Comparison of ENCODE assay signal across 18 cellular contexts in genomic region chr19:11995174-11995573, GRCh38. TPM values are rescaled to one million over a fixed set of nuclear protein-coding genes. Genes with fewer than 3 reads are reported as not detected.
DNase-seq lines count a peak whose midpoint lies in the region; ATAC-seq and TF ChIP-seq lines count a peak whose summit lies in the region.
"Had no signal": no experiment of that assay in that cellular context is flagged by ENCODE, and none has a peak within 500 bp of the region (broad histone marks: within the 10 kb centered on the region; RNA-seq: fewer than 3 reads in every experiment).

No MANE protein-coding gene starts in this region.

- no peaks in the 10 kb centered on the region for H3K9me3 ChIP-seq in psoas muscle
- H3K9me3 ChIP-seq: pancreas had no signal

- H3K4me3 ChIP-seq in NB4 (ENCODE audit: low read depth, low read length), result no peak overlapping the region
- no peak overlapping the region for H3K4me3 ChIP-seq in choroid plexus epithelial cell (ENCODE audit: low read depth, low read length)
- H3K4me3 ChIP-seq in psoas muscle, result no peak overlapping the region
- H3K4me3 ChIP-seq: pancreas had no signal

- ATAC-seq in psoas muscle, result no peak
- ATAC-seq: pancreas, sciatic nerve had no signal

- TF ChIP-seq CTCF in NB4 (IDR thresholded peaks at IDR 0.05; ENCODE audit: low read depth, low read length) (no peak), choroid plexus epithelial cell (conservative IDR thresholded peaks at IDR 0.05; ENCODE audit: low read depth, low read length) (no peak), psoas muscle (IDR thresholded peaks at IDR 0.05) (no peak)

- intact Hi-C loops in psoas muscle (cut with DNase I), result no loop called here

- TF ChIP-seq POLR2A in NB4 (IDR thresholded peaks at IDR 0.05; ENCODE audit: extremely low read depth, insufficient read length), result no peak

- peak; percentile 25 for DNase-seq in EH (ENCODE audit: low read depth)
- DNase-seq in NB4 (ENCODE audit: low read depth), result peak; percentile 65
- peak; percentile 79 for DNase-seq in choroid plexus epithelial cell (ENCODE audit: low read depth)
- DNase-seq in myocyte (ENCODE audit: low read depth), result peak; percentile 20
- DNase-seq in psoas muscle, result no peak
- no peak for DNase-seq in NCI-H1436 (lab: John Stamatoyannopoulos, UW)
- no peak for DNase-seq in stimulated activated naive CD4-positive, alpha-beta T cell (lab: John Stamatoyannopoulos, UW)
- DNase-seq: activated CD4-positive, alpha-beta T cell treated with anti-CD3 and anti-CD28 coated beads, Interleukin-2, amount 50 U/mL, for 1 hour; activated gamma-delta T cell; cerebellar nuclear complex; hippocampal formation; NCI-H1048; NCI-H2081; NCI-H510A treated with DMSO at 0.1 percent for 48 hours; pancreas; trophoblast cell had no signal

- no peaks in the 10 kb centered on the region for H3K36me3 ChIP-seq in psoas muscle (ENCODE audit: insufficient read depth in 1 of 2, low read depth in 1 of 2)
- H3K36me3 ChIP-seq: pancreas had no signal

- 59 to 89% (median 72%) methylated on average over 1 of the region's 1 CpG for WGBS in psoas muscle, 3 donors

- no peaks in the 10 kb centered on the region for H3K4me1 ChIP-seq in psoas muscle
- H3K4me1 ChIP-seq: pancreas had no signal

- H3K27me3 ChIP-seq in psoas muscle (ENCODE audit: insufficient read depth in 3 of 3, low read length in 2 of 3), result no peaks in the 10 kb centered on the region
- H3K27me3 ChIP-seq: pancreas had no signal

- H3K27ac ChIP-seq in psoas muscle, result no peak overlapping the region
- H3K27ac ChIP-seq: pancreas had no signal

RNA-seq across cellular contexts. Expression of gene ZNF763, which starts 30.3 kb away (rescaled TPM):
- total RNA-seq in myocyte, result 0.59 and 1.4 TPM in 2 replicates
- polyA plus RNA-seq in myocyte (2012), result 1.1 TPM
- 1 to 10 TPM in 2 of 4 donors, under 1 TPM in 2; 0.22 to 1.6 (median 0.81) TPM for total RNA-seq in psoas muscle
- polyA plus RNA-seq in psoas muscle, result 1 to 10 TPM in 1 of 3 donors, under 1 TPM in 2; 0.56 to 1.3 (median 0.82) TPM

RNA-seq across cellular contexts. Expression of gene ZNF433, which starts 40.3 kb away (rescaled TPM):
- total RNA-seq in myocyte (10.5 and 11.1 TPM in 2 replicates), psoas muscle (1 to 10 TPM; 2.7 to 4.0 (median 3.1) TPM)
- 4.5 TPM for polyA plus RNA-seq in myocyte (2012)
- 1 to 10 TPM; 1.4 to 4.2 (median 2.8) TPM for polyA plus RNA-seq in psoas muscle

RNA-seq across cellular contexts. Expression of gene ZNF878, which starts 57.6 kb away (rescaled TPM):
- total RNA-seq in myocyte (0.31 TPM in 1 of 2 replicates, not detected in the other), psoas muscle (not detected)
- 0.18 TPM for polyA plus RNA-seq in myocyte (2012)
- under 1 TPM in 2 of 3 donors, not detected in 1; 0.03 TPM for polyA plus RNA-seq in psoas muscle
- polyA plus RNA-seq: BJ had no signal

Comparison
In these comparisons a context has a peak if more than half of its experiments do, and no peak if none do; other contexts are left out.
1. DNase-seq: peak in EH (single experiment), NB4 (single experiment), choroid plexus epithelial cell (single experiment) and myocyte (single experiment); none in psoas muscle (0 of 2), NCI-H1436 (single experiment) and stimulated activated naive CD4-positive, alpha-beta T cell (0 of 6).